9 cellular contexts compared by ENCODE assay signal in genomic region chr5:141477169-141477568, GRCh38. TPM values are rescaled to one million over a fixed set of nuclear protein-coding genes. Genes with fewer than 3 reads are reported as not detected.
DNase-seq lines count a peak whose midpoint lies in the region; ATAC-seq and TF ChIP-seq lines count a peak whose summit lies in the region.
"Had no signal": no experiment of that assay in that cellular context is flagged by ENCODE, and none has a peak within 500 bp of the region (broad histone marks: within the 10 kb centered on the region; RNA-seq: fewer than 3 reads in every experiment).

No MANE protein-coding gene starts in this region.

- CTCF ChIA-PET in WTC11 (lab: Charles Lee): interaction anchor here (0.7 to 5.2 kb wide), 23 partner anchors 11 to 290 kb away, joined by 3 to 113 read pairs (median 16); partner anchors contain the start of genes PCDHB15, PCDHB9, PCDHGA10 and PCDHGA11

- peak overlapping the region; percentile 92 for H3K4me3 Mint-ChIP-seq in WTC11

- peaks cover 2% of the 10 kb centered on the region; the same call in 1 of the 2 replicates for H3K9me3 Mint-ChIP-seq in WTC11

- peaks cover 37% of the 10 kb centered on the region for H3K4me1 Mint-ChIP-seq in WTC11

- no peak for TF ChIP-seq CTCF in GM12875 (IDR thresholded peaks at IDR 0.05; ENCODE audit: borderline replicate concordance, insufficient read depth, low read depth, low read length)
- TF ChIP-seq CTCF in WTC11 (IDR thresholded peaks at IDR 0.05): no peak
- no peak for TF ChIP-seq CTCF in fibroblast of villous mesenchyme (IDR thresholded peaks at IDR 0.05; ENCODE audit: insufficient read depth, low read depth, low read length)
- TF ChIP-seq CTCF in sigmoid colon (IDR thresholded peaks at IDR 0.05): no peak

- H3K27me3 ChIP-seq in sigmoid colon: no peaks in the 10 kb centered on the region

- no peak for TF ChIP-seq POLR2A in sigmoid colon (IDR thresholded peaks at IDR 0.05)

- peaks cover 0 to 61% (median 53%) of the 10 kb centered on the region in 4 donors for H3K4me1 ChIP-seq in sigmoid colon

- peak overlapping the region; percentile 84 to 93 (median 90) for H3K27ac ChIP-seq in sigmoid colon

- H3K36me3 Mint-ChIP-seq in WTC11: peaks cover 7% of the 10 kb centered on the region

- POLR2A ChIA-PET in WTC11 (lab: Charles Lee): interaction anchor here (0.9 kb wide), 1 partner anchor 8 kb away, joined by 4 read pairs; the partner anchor contains the start of gene PCDHGC4

- WGBS in sigmoid colon, 2 donors: 31 to 51% methylated on average over 17 of the region's 17 CpGs

- H3K4me3 ChIP-seq in GM12875 (ENCODE audit: low read depth, low read length) (peak overlapping the region; percentile 73), fibroblast of villous mesenchyme (ENCODE audit: low read depth, low read length) (peak overlapping the region; percentile 88), sigmoid colon (peak overlapping the region; percentile 60 to 72 (median 61))

- H3K36me3 ChIP-seq in sigmoid colon: no peaks in the 10 kb centered on the region

- H3K27me3 Mint-ChIP-seq in WTC11 (ENCODE audit: low read depth): peaks cover 28% of the 10 kb centered on the region

- no peak for DNase-seq in WTC11 (ENCODE audit: low spot score)
- no peak for DNase-seq in fibroblast of villous mesenchyme (ENCODE audit: low read depth)
- no peak for DNase-seq in sigmoid colon
- no peak for DNase-seq in GOT3 (lab: John Stamatoyannopoulos, UW)
- DNase-seq in NCI-H1105 treated with DMSO at 0.1 percent for 48 hours (lab: John Stamatoyannopoulos, UW): no peak
- DNase-seq in EL: no peak
- no peak for DNase-seq in SW 1271 (lab: John Stamatoyannopoulos, UW)
- DNase-seq: activated naive CD4-positive, alpha-beta T cell treated with Interleukin-2 at 50 U/mL for 16 hours had no signal

- H3K9me3 ChIP-seq in sigmoid colon: no peaks in the 10 kb centered on the region

- ATAC-seq in WTC11: no peak

- H3K27ac Mint-ChIP-seq in WTC11: no peak overlapping the region

- TF ChIP-seq EP300 in sigmoid colon (IDR thresholded peaks at IDR 0.05): no peak

- intact Hi-C loops in sigmoid colon (cut with DNase I): loop anchor here (5.0 kb wide), 1 partner anchor 60 kb away; the partner anchor contains the start of gene PCDHGB7

TF ChIP-seq in WTC11, 78 proteins besides CTCF, POLR2A, EP300 and RAD21 (continues in another document):
- TF ChIP-seq ZNF263 (CRISPR knock-in tag; IDR thresholded peaks at IDR 0.05; ENCODE audit: low read depth): no peak
- TF ChIP-seq SOX15 (CRISPR knock-in tag; IDR thresholded peaks at IDR 0.05): no peak
- no peak for TF ChIP-seq ZNF532 (CRISPR knock-in tag; IDR thresholded peaks at IDR 0.05; ENCODE audit: borderline replicate concordance)
- TF ChIP-seq HMGXB4 (CRISPR knock-in tag; IDR thresholded peaks at IDR 0.05): no peak
- TF ChIP-seq MAX (CRISPR knock-in tag; IDR thresholded peaks at IDR 0.05): no peak
- no peak for TF ChIP-seq E2F5 (CRISPR knock-in tag; IDR thresholded peaks at IDR 0.05)
- TF ChIP-seq EMX1 (CRISPR knock-in tag; IDR thresholded peaks at IDR 0.05): no peak
- TF ChIP-seq ESRRA (CRISPR knock-in tag; IDR thresholded peaks at IDR 0.05; ENCODE audit: borderline replicate concordance): no peak

RNA-seq across cellular contexts. Expression of gene PCDHGC3, which starts 1.4 kb away (rescaled TPM):
- total RNA-seq in WTC11 (2021) (28.1 to 29.4 TPM (median 29.1 TPM) in 3 replicates), fibroblast of villous mesenchyme (35.4 and 36.3 TPM in 2 replicates), sigmoid colon (10 to 100 TPM; 31.4 to 47.8 (median 39.4) TPM)
- polyA plus RNA-seq in sigmoid colon: 10 to 100 TPM in 2 of 3 donors, 1 to 10 TPM in 1; 5.1 to 24.1 (median 23.4) TPM

RNA-seq across cellular contexts. Expression of gene PCDHGC4, which starts 7.7 kb away (rescaled TPM):
- total RNA-seq in WTC11 (2021) (4.5 to 6.1 TPM (median 5.1 TPM) in 3 replicates), fibroblast of villous mesenchyme (2.6 and 2.9 TPM in 2 replicates), sigmoid colon (1 to 10 TPM; 2.5 to 8.6 (median 5.2) TPM)
- under 1 TPM in 1 of 3 donors, not detected in 2; 0.47 TPM for polyA plus RNA-seq in sigmoid colon

RNA-seq across cellular contexts. Expression of gene PCDHGC5, which starts 11.7 kb away (rescaled TPM):
- 1.1 to 1.5 TPM (median 1.1 TPM) in 3 replicates for total RNA-seq in WTC11 (2021)
- total RNA-seq in fibroblast of villous mesenchyme: 2.6 TPM in 2 replicates
- 1 to 10 TPM; 1.1 to 5.6 (median 3.6) TPM for total RNA-seq in sigmoid colon
- under 1 TPM in 2 of 3 donors, not detected in 1; 0.26 to 0.60 TPM for polyA plus RNA-seq in sigmoid colon

RNA-seq across cellular contexts. Expression of gene PCDHGA12, which starts 46.9 kb away (rescaled TPM):
- 1.6 to 2.1 TPM (median 1.9 TPM) in 3 replicates for total RNA-seq in WTC11 (2021)
- total RNA-seq in fibroblast of villous mesenchyme: 15.5 and 18.7 TPM in 2 replicates
- total RNA-seq in sigmoid colon: 10 to 100 TPM in 2 of 4 donors, 1 to 10 TPM in 2; 5.4 to 14.1 (median 11.3) TPM
- under 1 TPM in 1 of 3 donors, not detected in 2; 0.80 TPM for polyA plus RNA-seq in sigmoid colon

RNA-seq across cellular contexts. Expression of gene PCDHGA11, which starts 56.3 kb away (rescaled TPM):
- total RNA-seq in WTC11 (2021): 7.0 to 8.4 TPM (median 7.1 TPM) in 3 replicates
- total RNA-seq in fibroblast of villous mesenchyme: 11.0 and 15.5 TPM in 2 replicates
- total RNA-seq in sigmoid colon: 10 to 100 TPM in 1 of 4 donors, 1 to 10 TPM in 3; 6.1 to 10.8 (median 8.1) TPM
- polyA plus RNA-seq in sigmoid colon: under 1 TPM in 1 of 3 donors, not detected in 2; 0.89 TPM
